Comparison of ENCODE assay signal across 8 cellular contexts in the genomic region with DNA sequence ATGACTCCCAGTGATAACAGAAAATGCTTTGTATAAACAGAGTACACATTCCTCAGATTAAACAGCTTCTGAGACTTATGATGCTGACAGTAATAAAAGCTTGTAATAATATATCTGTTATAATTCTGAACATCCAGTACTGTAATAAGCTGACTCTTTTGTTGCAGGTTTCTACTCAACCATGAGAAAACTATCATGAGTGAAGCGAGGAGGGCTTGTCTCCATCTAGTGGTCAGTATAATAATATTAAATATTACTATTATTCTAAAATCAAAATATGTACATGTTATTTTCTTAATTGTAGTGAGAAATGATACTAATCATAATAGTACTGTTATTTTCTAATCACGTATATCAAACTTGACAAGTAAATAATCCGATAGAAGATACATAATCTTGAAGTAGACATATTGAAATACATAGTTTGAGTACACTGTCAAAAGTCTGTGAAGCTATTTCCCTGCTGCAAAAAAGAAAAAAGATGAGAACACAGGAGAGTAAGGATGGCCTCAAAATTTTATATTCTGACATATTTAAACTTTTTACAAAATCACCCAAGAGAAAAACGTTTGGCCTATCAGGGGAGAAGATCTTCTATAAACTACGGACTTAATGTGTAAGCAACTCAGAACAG.
DNase-seq lines count a peak whose midpoint lies in the region; ATAC-seq, FAIRE-seq and TF ChIP-seq lines count a peak whose summit lies in the region.

No MANE protein-coding gene starts in this region.

- H3K4me3 ChIP-seq in adipocyte (ENCODE audit: low read length) = no peak overlapping the region
- no peak overlapping the region for H3K4me3 ChIP-seq in kidney (ENCODE audit: low read length in 2 of 2)

- no peaks in the 10 kb centered on the region for H3K27me3 ChIP-seq in adipocyte (replicated peaks; ENCODE audit: control insufficient read depth, insufficient read depth, low read length)

- H3K4me1 ChIP-seq in adipocyte (ENCODE audit: control insufficient read depth, insufficient read depth, low read length) (no peaks in the 10 kb centered on the region), kidney (ENCODE audit: control insufficient read depth in 1 of 2, insufficient read depth in 1 of 2, low read depth in 1 of 2, low read length in 2 of 2) (no peaks in the 10 kb centered on the region)

- H3K9ac ChIP-seq in adipocyte (ENCODE audit: low read length) = no peak overlapping the region
- no peak overlapping the region for H3K9ac ChIP-seq in kidney (ENCODE audit: low read length in 2 of 2)

- TF ChIP-seq CTCF in kidney (IDR thresholded peaks at IDR 0.05; ENCODE audit: borderline replicate concordance, extremely low read depth, insufficient read depth) = peak; percentile 20

- DNase-seq in CD1c-positive myeloid dendritic cell (ENCODE audit: extremely low spot score) = peak; percentile 15
- peak; percentile 40 for DNase-seq in HT-29 (ENCODE audit: low spot score)
- peak; percentile 81 for DNase-seq in adipocyte (ENCODE audit: low read depth)
- DNase-seq in kidney = no peak
- DNase-seq in activated CD4-positive, alpha-beta T cell treated with anti-CD3 and anti-CD28 coated beads for 48 hours = no peak
- DNase-seq in DMS153 (lab: John Stamatoyannopoulos, UW) = no peak

- H3K27ac ChIP-seq in kidney (ENCODE audit: low read depth in 2 of 2, low read length in 2 of 2) = no peak overlapping the region

- no peaks in the 10 kb centered on the region for H3K36me3 ChIP-seq in adipocyte (ENCODE audit: control insufficient read depth, insufficient read depth, low read length, severe bottlenecking)
- H3K36me3 ChIP-seq in kidney (ENCODE audit: control insufficient read depth in 1 of 2, insufficient read depth in 2 of 2, low read length in 2 of 2) = no peaks in the 10 kb centered on the region

- peak; percentile 78 for FAIRE-seq in kidney (lab: Jason Lieb, UNC)

- no peak for ATAC-seq in HG03457 (IDR thresholded peaks at IDR 0.05; ENCODE audit: unreplicated experiment)
- no peak for ATAC-seq in HG03342 (IDR thresholded peaks at IDR 0.05; ENCODE audit: unreplicated experiment)

- H3K9me3 ChIP-seq in adipocyte (ENCODE audit: control insufficient read depth, low read length) (no peaks in the 10 kb centered on the region), kidney (ENCODE audit: control insufficient read depth in 1 of 2, low read length in 2 of 2) (no peaks in the 10 kb centered on the region)

- intact Hi-C loops in kidney (cut with DNase I) = loop anchor here (10.0 kb wide), 1 partner anchor 293 kb away; no protein-coding TSS in a partner anchor

Comparison
In these comparisons a context has a peak if more than half of its experiments do, and no peak if none do; other contexts are left out.
1. DNase-seq: peak in CD1c-positive myeloid dendritic cell (single experiment), HT-29 (single experiment) and adipocyte (single experiment); none in kidney (single experiment), activated CD4-positive, alpha-beta T cell treated with anti-CD3 and anti-CD28 coated beads for 48 hours (single experiment) and DMS153 (single experiment).